ENCODE assay signal across 1 cellular context in the genomic region with DNA sequence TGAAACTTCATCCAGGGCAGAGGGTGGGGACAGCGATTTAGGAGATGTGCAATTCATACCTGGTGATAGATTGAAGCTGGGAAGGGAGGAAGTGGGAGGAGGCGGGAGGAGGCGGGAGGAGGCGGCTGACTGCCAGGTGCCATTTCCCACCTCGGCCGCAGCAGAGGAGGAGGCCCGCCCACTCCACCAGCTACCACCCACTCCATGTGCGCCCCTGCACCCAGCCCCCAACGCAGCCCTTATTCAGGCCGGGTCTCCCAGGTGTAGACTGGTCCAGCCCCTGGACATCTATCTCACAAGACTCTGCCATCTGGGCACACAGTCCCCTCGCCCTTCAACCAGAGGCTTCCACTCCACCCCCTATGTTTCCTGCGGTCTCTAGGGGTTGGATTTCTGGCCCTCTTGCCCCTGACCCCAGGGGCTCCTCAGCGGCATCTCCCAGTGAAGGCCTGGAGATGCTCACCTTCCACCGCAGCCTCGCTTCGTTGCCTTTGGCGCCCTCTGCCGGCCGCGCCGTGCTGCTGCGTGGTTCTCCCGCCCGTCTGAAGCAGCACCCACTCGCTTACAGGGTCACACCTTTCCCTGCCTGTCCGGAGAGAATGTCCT.
TF ChIP-seq lines count a peak whose summit lies in the region.

No MANE protein-coding gene starts in this region.

TF ChIP-seq in HepG2, 621 proteins besides CTCF, POLR2A, EP300 and RAD21 (continued from another document and continues in another):
- TF ChIP-seq ARID4A (CRISPR knock-in tag; IDR thresholded peaks at IDR 0.05; ENCODE audit: borderline replicate concordance) (no peak; the same call in 1 of the 2 replicates), ZNF724P (CRISPR knock-in tag; IDR thresholded peaks at IDR 0.05; ENCODE audit: borderline replicate concordance) (0 out of 2 replicates have a peak, but pooled peaks have one; percentile 29), TCF7L2 (IDR thresholded peaks at IDR 0.05; ENCODE audit: low read depth, low read length) (no peak), ZNF547 (CRISPR knock-in tag; IDR thresholded peaks at IDR 0.05) (no peak), DBP (CRISPR knock-in tag; IDR thresholded peaks at IDR 0.05; ENCODE audit: not compliant biosample characterization) (no peak), DR1 (CRISPR knock-in tag; IDR thresholded peaks at IDR 0.05) (no peak), ATF3 (CRISPR knock-in tag; IDR thresholded peaks at IDR 0.05) (no peak), ZNF614 (CRISPR knock-in tag; IDR thresholded peaks at IDR 0.05; ENCODE audit: borderline replicate concordance) (no peak), ZMYM4 (CRISPR knock-in tag; IDR thresholded peaks at IDR 0.05) (0 out of 2 replicates have a peak, but pooled peaks have one; percentile 24), TOPORS (CRISPR knock-in tag; IDR thresholded peaks at IDR 0.05) (no peak), CBX2 (IDR thresholded peaks at IDR 0.05; ENCODE audit: low read depth, low read length) (no peak), CBX2 (CRISPR knock-in tag; IDR thresholded peaks at IDR 0.05; ENCODE audit: low read depth) (no peak), AKAP8 (CRISPR knock-in tag; IDR thresholded peaks at IDR 0.05) (no peak), ZSCAN20 (CRISPR knock-in tag; IDR thresholded peaks at IDR 0.05; ENCODE audit: borderline replicate concordance) (no peak), IKZF5 (CRISPR knock-in tag; IDR thresholded peaks at IDR 0.05) (peak; percentile 14; the same call in 1 of the 2 replicates), SP5 (CRISPR knock-in tag; IDR thresholded peaks at IDR 0.05; ENCODE audit: borderline replicate concordance, low read depth) (no peak), ZNF558 (CRISPR knock-in tag; IDR thresholded peaks at IDR 0.05; ENCODE audit: borderline replicate concordance) (no peak), SIN3A (IDR thresholded peaks at IDR 0.05; ENCODE audit: borderline replicate concordance, low read depth, low read length) (no peak), ZNF607 (CRISPR knock-in tag; IDR thresholded peaks at IDR 0.05; ENCODE audit: borderline replicate concordance) (no peak), NFIB (CRISPR knock-in tag; IDR thresholded peaks at IDR 0.05; ENCODE audit: borderline replicate concordance) (no peak), HHEX (CRISPR knock-in tag; IDR thresholded peaks at IDR 0.05) (no peak), ZNF180 (CRISPR knock-in tag; IDR thresholded peaks at IDR 0.05; ENCODE audit: borderline replicate concordance, low read depth) (no peak), KDM2A (CRISPR knock-in tag; IDR thresholded peaks at IDR 0.05; ENCODE audit: borderline replicate concordance, low read depth) (peak; percentile 86), MAF1 (CRISPR knock-in tag; IDR thresholded peaks at IDR 0.05; ENCODE audit: borderline replicate concordance) (no peak), POLR2AphosphoS5 (IDR thresholded peaks at IDR 0.05; ENCODE audit: low read depth, low read length) (no peak), NR2F6 (IDR thresholded peaks at IDR 0.05) (no peak), NR2F6 (CRISPR knock-in tag; IDR thresholded peaks at IDR 0.05) (peak; percentile 18; the same call in 1 of the 2 replicates), ARHGAP35 (CRISPR knock-in tag; IDR thresholded peaks at IDR 0.05; ENCODE audit: borderline replicate concordance) (no peak; the same call in 1 of the 2 replicates), ZNF335 (CRISPR knock-in tag; IDR thresholded peaks at IDR 0.05) (no peak), PHF20 (CRISPR knock-in tag; IDR thresholded peaks at IDR 0.05) (no peak), NFRKB (IDR thresholded peaks at IDR 0.05) (no peak), ZFP36 (IDR thresholded peaks at IDR 0.05; ENCODE audit: borderline replicate concordance, low read depth, low read length, partially characterized antibody) (no peak), MED13 (CRISPR knock-in tag; IDR thresholded peaks at IDR 0.05) (no peak), HMGXB3 (CRISPR knock-in tag; IDR thresholded peaks at IDR 0.05; ENCODE audit: borderline replicate concordance) (no peak)
- TF ChIP-seq, protein P1, sequence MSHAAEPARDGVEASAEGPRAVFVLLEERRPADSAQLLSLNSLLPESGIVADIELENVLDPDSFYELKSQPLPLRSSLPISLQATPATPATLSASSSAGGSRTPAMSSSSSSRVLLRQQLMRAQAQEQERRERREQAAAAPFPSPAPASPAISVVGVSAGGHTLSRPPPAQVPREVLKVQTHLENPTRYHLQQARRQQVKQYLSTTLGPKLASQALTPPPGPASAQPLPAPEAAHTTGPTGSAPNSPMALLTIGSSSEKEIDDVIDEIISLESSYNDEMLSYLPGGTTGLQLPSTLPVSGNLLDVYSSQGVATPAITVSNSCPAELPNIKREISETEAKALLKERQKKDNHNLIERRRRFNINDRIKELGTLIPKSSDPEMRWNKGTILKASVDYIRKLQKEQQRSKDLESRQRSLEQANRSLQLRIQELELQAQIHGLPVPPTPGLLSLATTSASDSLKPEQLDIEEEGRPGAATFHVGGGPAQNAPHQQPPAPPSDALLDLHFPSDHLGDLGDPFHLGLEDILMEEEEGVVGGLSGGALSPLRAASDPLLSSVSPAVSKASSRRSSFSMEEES (CRISPR knock-in tag; IDR thresholded peaks at IDR 0.05) = 0 out of 2 replicates have a peak, but pooled peaks have one; percentile 17
- TF ChIP-seq, protein P2, sequence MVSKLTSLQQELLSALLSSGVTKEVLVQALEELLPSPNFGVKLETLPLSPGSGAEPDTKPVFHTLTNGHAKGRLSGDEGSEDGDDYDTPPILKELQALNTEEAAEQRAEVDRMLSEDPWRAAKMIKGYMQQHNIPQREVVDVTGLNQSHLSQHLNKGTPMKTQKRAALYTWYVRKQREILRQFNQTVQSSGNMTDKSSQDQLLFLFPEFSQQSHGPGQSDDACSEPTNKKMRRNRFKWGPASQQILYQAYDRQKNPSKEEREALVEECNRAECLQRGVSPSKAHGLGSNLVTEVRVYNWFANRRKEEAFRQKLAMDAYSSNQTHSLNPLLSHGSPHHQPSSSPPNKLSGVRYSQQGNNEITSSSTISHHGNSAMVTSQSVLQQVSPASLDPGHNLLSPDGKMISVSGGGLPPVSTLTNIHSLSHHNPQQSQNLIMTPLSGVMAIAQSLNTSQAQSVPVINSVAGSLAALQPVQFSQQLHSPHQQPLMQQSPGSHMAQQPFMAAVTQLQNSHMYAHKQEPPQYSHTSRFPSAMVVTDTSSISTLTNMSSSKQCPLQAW (CRISPR knock-in tag; IDR thresholded peaks at IDR 0.05) = no peak
- TF ChIP-seq, protein P3, sequence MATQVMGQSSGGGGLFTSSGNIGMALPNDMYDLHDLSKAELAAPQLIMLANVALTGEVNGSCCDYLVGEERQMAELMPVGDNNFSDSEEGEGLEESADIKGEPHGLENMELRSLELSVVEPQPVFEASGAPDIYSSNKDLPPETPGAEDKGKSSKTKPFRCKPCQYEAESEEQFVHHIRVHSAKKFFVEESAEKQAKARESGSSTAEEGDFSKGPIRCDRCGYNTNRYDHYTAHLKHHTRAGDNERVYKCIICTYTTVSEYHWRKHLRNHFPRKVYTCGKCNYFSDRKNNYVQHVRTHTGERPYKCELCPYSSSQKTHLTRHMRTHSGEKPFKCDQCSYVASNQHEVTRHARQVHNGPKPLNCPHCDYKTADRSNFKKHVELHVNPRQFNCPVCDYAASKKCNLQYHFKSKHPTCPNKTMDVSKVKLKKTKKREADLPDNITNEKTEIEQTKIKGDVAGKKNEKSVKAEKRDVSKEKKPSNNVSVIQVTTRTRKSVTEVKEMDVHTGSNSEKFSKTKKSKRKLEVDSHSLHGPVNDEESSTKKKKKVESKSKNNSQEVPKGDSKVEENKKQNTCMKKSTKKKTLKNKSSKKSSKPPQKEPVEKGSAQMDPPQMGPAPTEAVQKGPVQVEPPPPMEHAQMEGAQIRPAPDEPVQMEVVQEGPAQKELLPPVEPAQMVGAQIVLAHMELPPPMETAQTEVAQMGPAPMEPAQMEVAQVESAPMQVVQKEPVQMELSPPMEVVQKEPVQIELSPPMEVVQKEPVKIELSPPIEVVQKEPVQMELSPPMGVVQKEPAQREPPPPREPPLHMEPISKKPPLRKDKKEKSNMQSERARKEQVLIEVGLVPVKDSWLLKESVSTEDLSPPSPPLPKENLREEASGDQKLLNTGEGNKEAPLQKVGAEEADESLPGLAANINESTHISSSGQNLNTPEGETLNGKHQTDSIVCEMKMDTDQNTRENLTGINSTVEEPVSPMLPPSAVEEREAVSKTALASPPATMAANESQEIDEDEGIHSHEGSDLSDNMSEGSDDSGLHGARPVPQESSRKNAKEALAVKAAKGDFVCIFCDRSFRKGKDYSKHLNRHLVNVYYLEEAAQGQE (IDR thresholded peaks at IDR 0.05; ENCODE audit: borderline replicate concordance in 1 of 2, low read depth in 1 of 2, low read length in 2 of 2) = no peak
- TF ChIP-seq, protein P4, sequence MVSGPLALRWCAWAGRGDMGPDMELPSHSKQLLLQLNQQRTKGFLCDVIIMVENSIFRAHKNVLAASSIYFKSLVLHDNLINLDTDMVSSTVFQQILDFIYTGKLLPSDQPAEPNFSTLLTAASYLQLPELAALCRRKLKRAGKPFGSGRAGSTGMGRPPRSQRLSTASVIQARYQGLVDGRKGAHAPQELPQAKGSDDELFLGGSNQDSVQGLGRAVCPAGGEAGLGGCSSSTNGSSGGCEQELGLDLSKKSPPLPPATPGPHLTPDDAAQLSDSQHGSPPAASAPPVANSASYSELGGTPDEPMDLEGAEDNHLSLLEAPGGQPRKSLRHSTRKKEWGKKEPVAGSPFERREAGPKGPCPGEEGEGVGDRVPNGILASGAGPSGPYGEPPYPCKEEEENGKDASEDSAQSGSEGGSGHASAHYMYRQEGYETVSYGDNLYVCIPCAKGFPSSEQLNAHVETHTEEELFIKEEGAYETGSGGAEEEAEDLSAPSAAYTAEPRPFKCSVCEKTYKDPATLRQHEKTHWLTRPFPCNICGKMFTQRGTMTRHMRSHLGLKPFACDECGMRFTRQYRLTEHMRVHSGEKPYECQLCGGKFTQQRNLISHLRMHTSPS (CRISPR knock-in tag; IDR thresholded peaks at IDR 0.05; ENCODE audit: low read depth) = no peak
